ENCODE assay signal across 8 cellular contexts in genomic region chrX:132592880-132593279, GRCh38.
DNase-seq lines count a peak whose midpoint lies in the region; ATAC-seq and TF ChIP-seq lines count a peak whose summit lies in the region.

No MANE protein-coding gene starts in this region.

- intact Hi-C loops in activated CD4-positive, alpha-beta memory T cell treated with anti-CD3 and anti-CD28 coated beads for 36 hours (cut with micrococcal nuclease), result no loop called here

- in situ Hi-C loops in SK-MEL-5 (cut with HindIII; ENCODE audit: low pct_unique_long_range_greater_than_20kb, low sequenced_read_pairs), result no loop called here

- no peaks in the 10 kb centered on the region for H3K36me3 ChIP-seq in DOHH2 (ENCODE audit: control insufficient read depth, low read length)

- H3K27ac ChIP-seq in DOHH2 (ENCODE audit: low read depth, low read length), result no peak overlapping the region

- peak; percentile 34 for TF ChIP-seq CTCF in DOHH2 (IDR thresholded peaks at IDR 0.05; ENCODE audit: low read depth, low read length, poor library complexity, severe bottlenecking)

- CTCF ChIA-PET in activated CD4-positive, alpha-beta memory T cell treated with anti-CD3 and anti-CD28 coated beads for 36 hours (lab: Charles Lee), result no interaction called here

- DNase-seq in SK-MEL-5 (ENCODE audit: low read depth, low spot score) (peak; percentile 57), left kidney (ENCODE audit: low read depth, low spot score) (peak; percentile 29), HPDE6-E6E7 (ENCODE audit: extremely low spot score) (no peak), NCI-H69 (lab: John Stamatoyannopoulos, UW) (no peak)
- DNase-seq in activated CD4-positive, alpha-beta memory T cell treated with anti-CD3 and anti-CD28 coated beads for 36 hours, result no peak

- H3F3A ChIP-seq in DOHH2 (ENCODE audit: control insufficient read depth, insufficient read depth), result no peaks in the 10 kb centered on the region

- POLR2A ChIA-PET in activated CD4-positive, alpha-beta memory T cell treated with anti-CD3 and anti-CD28 coated beads for 36 hours (lab: Charles Lee), result no interaction called here

- no peak overlapping the region for H3K27ac Mint-ChIP-seq in activated CD4-positive, alpha-beta memory T cell treated with anti-CD3 and anti-CD28 coated beads for 36 hours

- no peaks in the 10 kb centered on the region for H3K27me3 Mint-ChIP-seq in activated CD4-positive, alpha-beta memory T cell treated with anti-CD3 and anti-CD28 coated beads for 36 hours

- peaks cover 3% of the 10 kb centered on the region; the same call in 1 of the 2 replicates for H3K4me1 ChIP-seq in DOHH2 (ENCODE audit: control insufficient read depth, low read length)

- no peak overlapping the region for H3K4me3 Mint-ChIP-seq in activated CD4-positive, alpha-beta memory T cell treated with anti-CD3 and anti-CD28 coated beads for 36 hours

- no peaks in the 10 kb centered on the region for H3K36me3 Mint-ChIP-seq in activated CD4-positive, alpha-beta memory T cell treated with anti-CD3 and anti-CD28 coated beads for 36 hours

- ATAC-seq in HG03432 (IDR thresholded peaks at IDR 0.05; ENCODE audit: unreplicated experiment) (peak; percentile 42), GM21717 (IDR thresholded peaks at IDR 0.05; ENCODE audit: unreplicated experiment) (no peak)

- no peaks in the 10 kb centered on the region for H3K4me1 Mint-ChIP-seq in activated CD4-positive, alpha-beta memory T cell treated with anti-CD3 and anti-CD28 coated beads for 36 hours (ENCODE audit: low read depth)

- no peaks in the 10 kb centered on the region for H3K9me3 ChIP-seq in DOHH2 (ENCODE audit: control insufficient read depth, insufficient read depth, low read length)

- no peaks in the 10 kb centered on the region for H4K20me1 ChIP-seq in DOHH2 (ENCODE audit: control insufficient read depth, insufficient read depth, low read depth, low read length)

- no peak overlapping the region for H3K4me3 ChIP-seq in DOHH2 (ENCODE audit: low read length)

- no peaks in the 10 kb centered on the region for H3K9me3 Mint-ChIP-seq in activated CD4-positive, alpha-beta memory T cell treated with anti-CD3 and anti-CD28 coated beads for 36 hours

- no peak overlapping the region for H3K4me2 ChIP-seq in DOHH2 (ENCODE audit: low read length)

- H3K27me3 ChIP-seq in DOHH2 (ENCODE audit: control insufficient read depth, low read length), result no peaks in the 10 kb centered on the region

- no peaks in the 10 kb centered on the region for H3K9me2 ChIP-seq in DOHH2 (replicated peaks; ENCODE audit: control insufficient read depth, low read length)

- no peaks in the 10 kb centered on the region for H3K79me2 ChIP-seq in DOHH2 (ENCODE audit: control insufficient read depth, low read length)

Comparison
In these comparisons a context has a peak if more than half of its experiments do, and no peak if none do; other contexts are left out.
1. DNase-seq: peak in SK-MEL-5 (single experiment) and left kidney (single experiment); none in activated CD4-positive, alpha-beta memory T cell treated with anti-CD3 and anti-CD28 coated beads for 36 hours (single experiment), HPDE6-E6E7 (single experiment) and NCI-H69 (single experiment).